ENCODE assay signal across 1 cellular context in genomic region chr11:65134240-65134951, GRCh38.
TF ChIP-seq lines count a peak whose summit lies in the region.

SYVN1 (minus strand) TSS chr11:65134519; CDS start chr11:65133601, 918 bp downstream.

TF ChIP-seq in HCT116, 20 proteins besides CTCF, POLR2A, EP300 and RAD21 (continued from another document):
- peak; percentile 43 for TF ChIP-seq ZBTB33 (IDR thresholded peaks at IDR 0.05; ENCODE audit: extremely low read depth, insufficient replicate concordance, low read length)
